8 cellular contexts compared by ENCODE assay signal in the genomic region with DNA sequence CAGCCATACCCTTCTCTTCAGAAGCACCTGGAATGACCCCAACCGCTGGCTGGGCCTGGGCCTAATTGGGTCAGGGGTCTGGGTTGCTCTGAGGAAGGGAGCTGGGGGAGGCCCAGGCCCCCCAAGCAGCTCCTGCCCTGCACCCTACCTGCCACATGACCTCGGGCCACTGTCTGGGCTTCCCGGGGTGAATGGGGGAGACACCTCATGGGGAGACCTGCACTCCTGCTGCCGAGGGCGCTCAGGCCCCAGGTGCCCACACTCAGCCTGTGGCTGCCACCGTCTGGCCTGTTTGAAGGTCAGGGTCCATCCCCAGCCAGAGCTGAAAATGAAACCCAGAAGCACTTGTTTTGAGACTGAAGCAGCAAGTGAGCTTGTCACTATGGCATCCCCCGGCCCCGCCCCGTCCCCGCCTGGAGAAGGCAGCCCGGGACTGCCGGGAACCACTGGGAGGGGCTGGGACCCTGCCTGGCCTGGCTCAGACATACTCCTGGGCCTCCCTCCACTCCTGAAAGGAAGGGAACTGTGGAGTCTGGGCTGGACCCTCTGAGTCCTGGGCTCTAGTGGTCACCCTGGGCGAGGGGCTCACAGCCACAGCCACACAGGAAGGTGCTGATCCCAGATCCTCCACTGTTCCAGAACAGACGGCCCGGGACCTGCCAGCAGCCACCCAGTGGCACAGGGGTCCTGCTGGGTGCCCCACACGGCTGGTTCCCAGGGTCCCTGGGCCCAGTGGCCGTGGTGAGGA. TPM values are rescaled to one million over a fixed set of nuclear protein-coding genes. Genes with fewer than 3 reads are reported as not detected.
A peak's percentile ranks its signal among the peaks of the same experiment; 100 is the strongest.
DNase-seq lines count a peak whose midpoint lies in the region; ATAC-seq and TF ChIP-seq lines count a peak whose summit lies in the region.

No MANE protein-coding gene starts in this region.

- H3K9ac ChIP-seq in NT2/D1 (ENCODE audit: insufficient read length, low read depth), result peak overlapping the region; percentile 69

- H3K4me3 Mint-ChIP-seq in neural crest cell, result no peak overlapping the region

- peaks cover 40% of the 10 kb centered on the region for H3K36me3 ChIP-seq in NT2/D1 (ENCODE audit: insufficient read depth, insufficient read length, low read length)

- no peaks in the 10 kb centered on the region for H3K9me3 ChIP-seq in NT2/D1 (ENCODE audit: insufficient read depth, low read length)

- no peaks in the 10 kb centered on the region for H3K36me3 Mint-ChIP-seq in neural crest cell (ENCODE audit: low read depth)

- H3K4me3 ChIP-seq in NT2/D1 (ENCODE audit: insufficient read length, low read depth) (no peak overlapping the region), fibroblast of mammary gland (ENCODE audit: control insufficient read depth, low read depth, low read length) (no peak overlapping the region)

- H3K27ac ChIP-seq in foreskin keratinocyte, result no peak overlapping the region

- H3K27me3 ChIP-seq in NT2/D1 (ENCODE audit: insufficient read depth, insufficient read length) (no peaks in the 10 kb centered on the region), foreskin keratinocyte (peaks cover 4% of the 10 kb centered on the region)

- TF ChIP-seq CTCF in fibroblast of mammary gland (conservative IDR thresholded peaks at IDR 0.05; ENCODE audit: control insufficient read depth, insufficient read depth, low read depth, low read length), result no peak
- no peak for TF ChIP-seq CTCF in neural crest cell (conservative IDR thresholded peaks at IDR 0.05)
- no peak for TF ChIP-seq CTCF in foreskin keratinocyte (conservative IDR thresholded peaks at IDR 0.05)

- H3K9me3 Mint-ChIP-seq in neural crest cell, result no peaks in the 10 kb centered on the region

- H3K4me1 ChIP-seq in NT2/D1 (ENCODE audit: insufficient read depth, insufficient read length), result peaks cover 31% of the 10 kb centered on the region
- no peaks in the 10 kb centered on the region for H3K4me1 ChIP-seq in foreskin keratinocyte

- H3K27me3 Mint-ChIP-seq in neural crest cell (ENCODE audit: low read depth), result peaks cover 3% of the 10 kb centered on the region

- ATAC-seq in HG02884 (IDR thresholded peaks at IDR 0.05; ENCODE audit: unreplicated experiment) (no peak), foreskin keratinocyte (no peak), GM21423 (IDR thresholded peaks at IDR 0.05; ENCODE audit: unreplicated experiment) (no peak)

- peaks cover 5% of the 10 kb centered on the region for H3K4me1 Mint-ChIP-seq in neural crest cell

- DNase-seq in COLO668 (lab: John Stamatoyannopoulos, UW; ENCODE audit: unreplicated experiment) (peak; percentile 59), NT2/D1 (ENCODE audit: low read depth, low spot score) (peak; percentile 58), fibroblast of mammary gland (ENCODE audit: low read depth) (peak; percentile 24), neural crest cell (ENCODE audit: low read depth, low spot score) (peak; percentile 43), foreskin keratinocyte (no peak)
- DNase-seq in activated T-cell treated with anti-CD3 and anti-CD28 coated beads, Interleukin-2, amount 50 U/mL, for 48 hours, result no peak

- H3K27ac Mint-ChIP-seq in neural crest cell (ENCODE audit: unreplicated experiment), result no peak overlapping the region

RNA-seq across cellular contexts. Expression of a gene that starts 7.4 kb away (rescaled TPM):
- total RNA-seq in neural crest cell (17.7 and 18.7 TPM in 2 replicates), foreskin keratinocyte (19.7 and 20.8 TPM in 2 replicates)
- polyA plus RNA-seq in foreskin keratinocyte, result 20.6 and 28.1 TPM in 2 replicates

RNA-seq across cellular contexts. Expression of a gene that starts 37.5 kb away (rescaled TPM):
- total RNA-seq in neural crest cell (123 and 134 TPM in 2 replicates), foreskin keratinocyte (57.2 and 58.9 TPM in 2 replicates)
- polyA plus RNA-seq in foreskin keratinocyte, result 49.1 and 50.1 TPM in 2 replicates

Comparison
In these comparisons a context has a peak if more than half of its experiments do, and no peak if none do; other contexts are left out.
1. DNase-seq: peak in COLO668 (single experiment), NT2/D1 (single experiment), fibroblast of mammary gland (single experiment) and neural crest cell (single experiment); none in foreskin keratinocyte (0 of 2) and activated T-cell treated with anti-CD3 and anti-CD28 coated beads, Interleukin-2, amount 50 U/mL, for 48 hours (0 of 2).